In genomic region chr1:185565314-185565713, GRCh38 we compare ENCODE assay signal across 10 cellular contexts.
DNase-seq lines count a peak whose midpoint lies in the region; ATAC-seq and TF ChIP-seq lines count a peak whose summit lies in the region.
"Had no signal": no experiment of that assay in that cellular context is flagged by ENCODE, and none has a peak within 500 bp of the region (broad histone marks: within the 10 kb centered on the region; RNA-seq: fewer than 3 reads in every experiment).

No MANE protein-coding gene starts in this region.

- H3K9me2 ChIP-seq in GM23248 (ENCODE audit: insufficient read depth), result no peaks in the 10 kb centered on the region

- no peak overlapping the region for H2AFZ ChIP-seq in GM23248

- H4K20me1 ChIP-seq in GM23248 (ENCODE audit: insufficient read depth), result no peaks in the 10 kb centered on the region

- peaks cover 30% of the 10 kb centered on the region for H3K4me1 ChIP-seq in GM23248 (ENCODE audit: insufficient read depth)

- CTCF ChIA-PET in T-cell (lab: Charles Lee), result interaction anchor here (0.7 to 3.1 kb wide), 3 partner anchors 31 to 760 kb away, joined by 3 to 37 read pairs (median 5); partner anchors contain the start of gene IVNS1ABP (in 1 of the 2)

- POLR2A ChIA-PET in T-cell (lab: Charles Lee), result interaction anchor here (0.5 to 3.1 kb wide), 4 partner anchors 17 to 270 kb away, joined by 3 to 102 read pairs (median 3); partner anchors contain the start of gene IVNS1ABP (in 1 of the 2)

- H3K36me3 Mint-ChIP-seq in T-cell, result peaks cover 4% of the 10 kb centered on the region

- H3F3A ChIP-seq in GM23248 (ENCODE audit: insufficient read depth), result no peaks in the 10 kb centered on the region

- no peak for TF ChIP-seq CTCF in AG10803 (conservative IDR thresholded peaks at IDR 0.05; ENCODE audit: low read length)

- no peak for ATAC-seq in T-cell (replicated peaks in 1 of 4)

- H3K27ac ChIP-seq in GM23248, result peak overlapping the region; percentile 42

- 56 to 61% methylated on average over 5 of the region's 5 CpGs for WGBS in GM23248 (ENCODE audit: low coverage in 1 of 2, low lambda C conversion rate in 2 of 2, missing lambda C conversion rate in 2 of 2), 2 experiments

- H3K4me3 Mint-ChIP-seq in T-cell, result peak overlapping the region in 1 of 3 donors; percentile 67

- DNase-seq in AG10803 (ENCODE audit: low read depth), result peak; percentile 94
- peak; percentile 48 for DNase-seq in GM23248
- DNase-seq in T-cell, result no peak
- DNase-seq in iPS-NIHi11 (ENCODE audit: low spot score), result peak; percentile 36
- DNase-seq in retina, result no peak
- DNase-seq in ureter (ENCODE audit: low spot score), result no peak
- DNase-seq in occipital lobe (lab: John Stamatoyannopoulos, UW), result no peak
- no peak for DNase-seq in NCI-H187 treated with DMSO at 0.1 percent for 48 hours (lab: John Stamatoyannopoulos, UW)
- DNase-seq: NCI-H2081 treated with DMSO at 0.1 percent for 48 hours, T1000 had no signal

- peaks cover 0 to 3% (median 0%) of the 10 kb centered on the region in 3 donors for H3K9me3 Mint-ChIP-seq in T-cell

- H3K27me3 ChIP-seq in GM23248 (replicated peaks; ENCODE audit: insufficient read depth), result no peaks in the 10 kb centered on the region

- no peaks in the 10 kb centered on the region for H3K36me3 ChIP-seq in GM23248 (ENCODE audit: low read depth)

- no peak overlapping the region for H3K4me2 ChIP-seq in GM23248 (ENCODE audit: unreplicated experiment)

- H3K9me3 ChIP-seq in GM23248 (ENCODE audit: low read depth), result no peaks in the 10 kb centered on the region

- no peaks in the 10 kb centered on the region for H3K27me3 Mint-ChIP-seq in T-cell

- no peak overlapping the region for H3K9ac ChIP-seq in GM23248

- H3K27ac Mint-ChIP-seq in T-cell, result peak overlapping the region; percentile 93 to 97

- H3K4me3 ChIP-seq in AG10803 (ENCODE audit: low read length) (no peak overlapping the region), GM23248 (no peak overlapping the region)

- H3K79me2 ChIP-seq in GM23248 (ENCODE audit: insufficient read depth), result no peaks in the 10 kb centered on the region

- in situ Hi-C loops in GM23248 (cut with MboI), result no loop called here

- peaks cover 95 to 96% (median 96%) of the 10 kb centered on the region in 3 donors for H3K4me1 Mint-ChIP-seq in T-cell

Comparison
In these comparisons a context has a peak if more than half of its experiments do, and no peak if none do; other contexts are left out.
1. DNase-seq: peak in AG10803 (single experiment), GM23248 (single experiment) and iPS-NIHi11 (single experiment); none in T-cell (0 of 34), retina (single experiment), ureter (single experiment), occipital lobe (single experiment) and NCI-H187 treated with DMSO at 0.1 percent for 48 hours (single experiment).